29 cellular contexts compared by ENCODE assay signal in the genomic region with DNA sequence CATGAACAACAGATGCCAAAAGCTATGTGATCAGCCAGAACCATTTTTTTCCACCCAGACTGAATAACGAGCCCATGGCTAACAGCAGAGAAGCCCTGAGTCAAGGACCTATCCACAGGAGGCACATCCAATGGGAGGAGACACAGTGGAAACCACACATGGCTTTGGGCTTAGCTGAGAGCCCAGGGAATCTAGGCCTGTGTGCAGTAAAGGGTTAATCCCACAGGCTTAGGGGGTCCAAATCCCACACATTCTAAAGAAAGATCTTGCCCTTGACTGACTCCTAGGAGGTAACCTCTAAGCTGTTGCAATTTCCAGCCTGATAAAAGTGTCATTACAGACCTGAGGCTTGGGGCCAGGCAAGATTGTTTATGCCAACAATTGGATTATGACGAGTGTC.
"Had no signal": no experiment of that assay in that cellular context is flagged by ENCODE, and none has a peak within 500 bp of the region (broad histone marks: within the 10 kb centered on the region; RNA-seq: fewer than 3 reads in every experiment).

No MANE protein-coding gene starts in this region.

- H3K27me3 ChIP-seq: ovary, right lobe of liver, sigmoid colon, stomach, thyroid gland, tibial nerve, upper lobe of right lung, uterus had no signal

- H3K4me3 Mint-ChIP-seq: naive thymus-derived CD8-positive, alpha-beta T cell; natural killer cell treated with Interleukin-12 subunit alpha and Interleukin-12 subunit beta and Interleukin-15 and Interleukin-18, amount 100 ng/mL, for 72 hours; nephron progenitor cell; neural crest cell; stimulated activated effector memory CD8-positive, alpha-beta T cell treated with anti-CD3 and anti-CD28 coated beads, Interleukin-12 subunit alpha, Interleukin-12 subunit beta, amount 100 ng/mL, for 72 hours; stimulated activated naive B cell treated with anti-CD40 and anti-IgM and Interleukin-4, amounts not matched to agents 10 μg/mL and 1 μg/mL and 100 μg/mL, for 72 hours; stimulated activated naive CD8-positive, alpha-beta T cell treated with anti-CD3 and anti-CD28 coated beads, Interleukin-15, Interleukin-2, amounts not matched to agents 100 ng/mL and 50 ng/mL, for 24 hours had no signal

- H3K27ac Mint-ChIP-seq: naive thymus-derived CD8-positive, alpha-beta T cell; natural killer cell treated with Interleukin-12 subunit alpha and Interleukin-12 subunit beta and Interleukin-15 and Interleukin-18, amount 100 ng/mL, for 72 hours; progenitor cell of endocrine pancreas; stimulated activated effector memory CD8-positive, alpha-beta T cell treated with anti-CD3 and anti-CD28 coated beads, Interleukin-12 subunit alpha, Interleukin-12 subunit beta, amount 100 ng/mL, for 72 hours; stimulated activated naive B cell treated with anti-CD40 and anti-IgM and Interleukin-4, amounts not matched to agents 10 μg/mL and 1 μg/mL and 100 μg/mL, for 72 hours; stimulated activated naive CD8-positive, alpha-beta T cell treated with anti-CD3 and anti-CD28 coated beads, Interleukin-15, Interleukin-2, amounts not matched to agents 100 ng/mL and 50 ng/mL, for 24 hours had no signal

- H3K27ac ChIP-seq: ovary, parathyroid adenoma, psoas muscle, right lobe of liver, sigmoid colon, stomach, thoracic aorta, thyroid gland, tibial nerve, upper lobe of right lung, uterus had no signal

- H3K36me3 ChIP-seq: ovary, right lobe of liver, sigmoid colon, stomach, thoracic aorta, thyroid gland, tibial nerve, upper lobe of right lung, uterus had no signal

- H3K79me2 ChIP-seq: parathyroid adenoma had no signal

- H3K36me3 Mint-ChIP-seq: natural killer cell treated with Interleukin-12 subunit alpha and Interleukin-12 subunit beta and Interleukin-15 and Interleukin-18, amount 100 ng/mL, for 72 hours; stimulated activated effector memory CD8-positive, alpha-beta T cell treated with anti-CD3 and anti-CD28 coated beads, Interleukin-12 subunit alpha, Interleukin-12 subunit beta, amount 100 ng/mL, for 72 hours; stimulated activated naive B cell treated with anti-CD40 and anti-IgM and Interleukin-4, amounts not matched to agents 10 μg/mL and 1 μg/mL and 100 μg/mL, for 72 hours had no signal

- ATAC-seq: naive thymus-derived CD8-positive, alpha-beta T cell; natural killer cell treated with Interleukin-12 subunit alpha and Interleukin-12 subunit beta and Interleukin-15 and Interleukin-18, amount 100 ng/mL, for 72 hours; psoas muscle; right cardiac atrium; right lobe of liver; stimulated activated effector memory CD8-positive, alpha-beta T cell treated with anti-CD3 and anti-CD28 coated beads, Interleukin-12 subunit alpha, Interleukin-12 subunit beta, amount 100 ng/mL, for 72 hours; stimulated activated naive B cell treated with anti-CD40 and anti-IgM and Interleukin-4, amounts not matched to agents 10 μg/mL and 1 μg/mL and 100 μg/mL, for 72 hours; upper lobe of right lung had no signal

- H3K9ac ChIP-seq: parathyroid adenoma had no signal

- DNase-seq: naive thymus-derived CD8-positive, alpha-beta T cell; nephron progenitor cell; occipital lobe; ovary; posterior cingulate gyrus; psoas muscle; right cardiac atrium; right lobe of liver; sigmoid colon; small intestine; stimulated activated CD4-positive, alpha-beta T cell treated with anti-CD3 and anti-CD28 coated beads, Interleukin-15, amount 100 ng/mL, for 24 hours; stimulated activated CD4-positive, alpha-beta T cell treated with anti-CD3 and anti-CD28 coated beads, Interleukin-2, amount 100 ng/mL, for 24 hours; stimulated activated CD4-positive, alpha-beta T cell treated with anti-CD3 and anti-CD28 coated beads, Interleukin-2, amount 100 ng/mL, for 48 hours; stimulated activated CD4-positive, alpha-beta T cell treated with anti-CD3 and anti-CD28 coated beads, Interleukin-4, amount 100 ng/mL, for 24 hours; stimulated activated naive B cell treated with anti-CD40 and anti-IgM and Interleukin-4, amounts not matched to agents 10 μg/mL and 1 μg/mL and 100 μg/mL, for 72 hours; stimulated activated naive CD4-positive, alpha-beta T cell treated with Interleukin-2 at 50 U/mL for 16 hours; stomach; thyroid gland; trophoblast cell; upper lobe of right lung; uterus had no signal

- H3K27me3 Mint-ChIP-seq: natural killer cell treated with Interleukin-12 subunit alpha and Interleukin-12 subunit beta and Interleukin-15 and Interleukin-18, amount 100 ng/mL, for 72 hours; stimulated activated naive B cell treated with anti-CD40 and anti-IgM and Interleukin-4, amounts not matched to agents 10 μg/mL and 1 μg/mL and 100 μg/mL, for 72 hours; stimulated activated naive CD8-positive, alpha-beta T cell treated with anti-CD3 and anti-CD28 coated beads, Interleukin-15, Interleukin-2, amounts not matched to agents 100 ng/mL and 50 ng/mL, for 24 hours had no signal

- H3K4me3 ChIP-seq: ovary, psoas muscle, right lobe of liver, sigmoid colon, stomach, thoracic aorta, thyroid gland, tibial nerve, upper lobe of right lung, uterus had no signal

- H3K4me1 Mint-ChIP-seq: naive thymus-derived CD8-positive, alpha-beta T cell; neural crest cell; stimulated activated effector memory CD8-positive, alpha-beta T cell treated with anti-CD3 and anti-CD28 coated beads, Interleukin-12 subunit alpha, Interleukin-12 subunit beta, amount 100 ng/mL, for 72 hours; stimulated activated naive B cell treated with anti-CD40 and anti-IgM and Interleukin-4, amounts not matched to agents 10 μg/mL and 1 μg/mL and 100 μg/mL, for 72 hours had no signal

- H3K4me1 ChIP-seq: parathyroid adenoma, psoas muscle, right lobe of liver, sigmoid colon, stomach, thyroid gland, tibial nerve, upper lobe of right lung, uterus had no signal
